In the genomic region with DNA sequence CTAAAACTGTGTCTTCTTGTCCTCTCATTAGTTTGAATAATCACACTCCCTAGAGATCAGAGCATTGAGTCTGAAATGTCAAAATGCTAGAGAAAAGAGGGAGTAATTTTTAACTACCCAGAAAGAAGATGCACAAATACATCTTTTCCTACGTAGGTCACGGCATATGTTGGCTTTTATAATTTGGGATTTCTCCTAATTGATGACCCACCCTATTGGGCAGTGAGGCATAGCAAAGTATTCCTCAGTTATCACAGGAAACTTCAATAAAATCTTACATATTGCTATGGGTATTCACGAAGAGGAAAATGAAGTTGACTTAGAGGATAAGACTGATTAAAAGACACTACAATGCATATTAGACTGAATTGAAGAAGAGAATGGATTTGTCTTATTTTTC, we compare ENCODE assay signal across 22 cellular contexts.
"Had no signal": no experiment of that assay in that cellular context is flagged by ENCODE, and none has a peak within 500 bp of the region (broad histone marks: within the 10 kb centered on the region; RNA-seq: fewer than 3 reads in every experiment).

No MANE protein-coding gene starts in this region.

- H3K27me3 ChIP-seq: esophagus muscularis mucosa, gastrocnemius medialis, heart right ventricle, right atrium auricular region, sigmoid colon, stomach, thyroid gland had no signal

- H3K9me3 ChIP-seq: esophagus muscularis mucosa, gastrocnemius medialis, heart right ventricle, mucosa of descending colon, right atrium auricular region, sigmoid colon, stomach, thyroid gland had no signal

- H3K4me1 ChIP-seq: esophagus muscularis mucosa, gastrocnemius medialis, heart right ventricle, right atrium auricular region, sigmoid colon, stomach, thyroid gland had no signal

- H3K27ac ChIP-seq: epithelial cell of prostate, esophagus muscularis mucosa, gastrocnemius medialis, heart right ventricle, right atrium auricular region, sigmoid colon, skin epidermis, stomach, thyroid gland had no signal

- H3K4me3 Mint-ChIP-seq: effector memory CD8-positive, alpha-beta T cell; naive thymus-derived CD8-positive, alpha-beta T cell; neural crest cell; type B pancreatic cell had no signal

- H3K4me3 ChIP-seq: esophagus muscularis mucosa, gastrocnemius medialis, heart right ventricle, mucosa of descending colon, right atrium auricular region, sigmoid colon, skin epidermis, stomach, thyroid gland had no signal

- DNase-seq: effector memory CD8-positive, alpha-beta T cell; gastrocnemius medialis; heart right ventricle; hypothalamus; kidney glomerular epithelial cell; mammary epithelial cell; mucosa of descending colon; naive thymus-derived CD8-positive, alpha-beta T cell; sigmoid colon; stimulated activated CD4-positive, alpha-beta T cell treated with anti-CD3 and anti-CD28 coated beads, Interleukin-2, amount 100 ng/mL, for 24 hours; stimulated activated CD4-positive, alpha-beta T cell treated with anti-CD3 and anti-CD28 coated beads, Interleukin-4, amount 100 ng/mL, for 4 hours; stimulated activated naive CD4-positive, alpha-beta T cell; stomach; substantia nigra; thyroid gland had no signal

- H3K27me3 Mint-ChIP-seq: effector memory CD8-positive, alpha-beta T cell; naive thymus-derived CD8-positive, alpha-beta T cell; type B pancreatic cell had no signal

- ATAC-seq: effector memory CD8-positive, alpha-beta T cell; gastrocnemius medialis; heart right ventricle; left lobe of liver; mucosa of descending colon; naive thymus-derived CD8-positive, alpha-beta T cell had no signal

- H3K27ac Mint-ChIP-seq: type B pancreatic cell had no signal

- H3K9me3 Mint-ChIP-seq: effector memory CD8-positive, alpha-beta T cell; naive thymus-derived CD8-positive, alpha-beta T cell; neural crest cell; type B pancreatic cell had no signal
